26 cellular contexts compared by ENCODE assay signal in genomic region chr14:105917933-105918436, GRCh38.
DNase-seq lines count a peak whose midpoint lies in the region; ATAC-seq and TF ChIP-seq lines count a peak whose summit lies in the region.
"Had no signal": no experiment of that assay in that cellular context is flagged by ENCODE, and none has a peak within 500 bp of the region (broad histone marks: within the 10 kb centered on the region; RNA-seq: fewer than 3 reads in every experiment).

No MANE protein-coding gene starts in this region.

- ATAC-seq in Right ventricle myocardium inferior, result no peak
- ATAC-seq in activated B cell treated with CpG ODN at 0.5 μM for 24 hours (ENCODE audit: low read depth), result no peak
- ATAC-seq in lower lobe of right lung, result no peak
- ATAC-seq in aorta (ENCODE audit: low FRiP score), result no peak
- no peak for ATAC-seq in HG03520 (IDR thresholded peaks at IDR 0.05; ENCODE audit: unreplicated experiment)
- ATAC-seq: A549 had no signal

- H3K4me1 Mint-ChIP-seq in activated B cell treated with CpG ODN at 0.5 μM for 24 hours, result peaks cover 35% of the 10 kb centered on the region
- H3K4me1 Mint-ChIP-seq: CD8-positive, alpha-beta memory T cell; neural crest cell had no signal

- TF ChIP-seq CTCF in right atrium auricular region (IDR thresholded peaks at IDR 0.05), result no peak
- no peak for TF ChIP-seq CTCF in activated B cell treated with CpG ODN at 0.5 μM for 24 hours (IDR thresholded peaks at IDR 0.05)
- TF ChIP-seq CTCF in lower lobe of right lung (IDR thresholded peaks at IDR 0.05), result no peak

- H3K27me3 ChIP-seq in right atrium auricular region, result no peaks in the 10 kb centered on the region
- H3K27me3 ChIP-seq in lower lobe of right lung (ENCODE audit: low read depth), result no peaks in the 10 kb centered on the region
- H3K27me3 ChIP-seq in aorta (ENCODE audit: control insufficient read depth in 1 of 2, insufficient read depth in 2 of 2, low read length in 1 of 2), result no peaks in the 10 kb centered on the region
- H3K27me3 ChIP-seq: sigmoid colon had no signal

- POLR2A ChIA-PET in activated B cell treated with CpG ODN at 0.5 μM for 24 hours (lab: Charles Lee), result interaction anchor here (1.0 to 4.2 kb wide), 3 partner anchors 9 to 56 kb away, joined by 3 to 61 read pairs (median 4); no protein-coding TSS in a partner anchor

- DNase-seq in Right ventricle myocardium inferior (ENCODE audit: missing footprints), result peak; percentile 55
- DNase-seq in right atrium auricular region (ENCODE audit: low spot score), result no peak
- no peak for DNase-seq in activated B cell treated with CpG ODN at 0.5 μM for 24 hours
- DNase-seq in lower lobe of right lung, result peak; percentile 32
- DNase-seq in aorta, result peak; percentile 12 to 64
- no peak for DNase-seq in NCI-H2227 (lab: John Stamatoyannopoulos, UW; ENCODE audit: unreplicated experiment)
- no peak for DNase-seq in stimulated activated CD4-positive, alpha-beta T cell treated with anti-CD3 and anti-CD28 coated beads, Interleukin-15, amount 100 ng/mL, for 24 hours
- DNase-seq: activated naive CD4-positive, alpha-beta T cell treated with anti-CD3 and anti-CD28 coated beads for 36 hours; activated T-cell treated with anti-CD3 and anti-CD28 coated beads, Interleukin-2, amount 50 U/mL, for 24 hours; amniotic stem cell; CD8-positive, alpha-beta memory T cell; glutamatergic neuron; Karpas-422; NCI-H1417 treated with DMSO at 0.1 percent for 48 hours; NCI-H2081 treated with DMSO at 0.1 percent for 48 hours; NCI-H345; NCI-H748 treated with DMSO at 0.1 percent for 48 hours had no signal

- intact Hi-C loops in Right ventricle myocardium inferior (cut with DNase I), result no loop called here
- intact Hi-C loops in activated B cell treated with CpG ODN at 0.5 μM for 24 hours (cut with micrococcal nuclease), result loop anchor here (2.0 kb wide), 1 partner anchor 55 kb away; no protein-coding TSS in a partner anchor
- intact Hi-C loops in lower lobe of right lung (cut with DNase I), result no loop called here
- intact Hi-C loops in aorta (cut with DNase I), result no loop called here

- H3K4me3 ChIP-seq in right atrium auricular region (no peak overlapping the region), lower lobe of right lung (no peak overlapping the region), aorta (ENCODE audit: low read length in 2 of 2) (no peak overlapping the region)
- H3K4me3 ChIP-seq: A549, lung, sigmoid colon, SK-N-MC had no signal

- no peaks in the 10 kb centered on the region for H3K27me3 Mint-ChIP-seq in activated B cell treated with CpG ODN at 0.5 μM for 24 hours
- H3K27me3 Mint-ChIP-seq: stimulated activated naive CD8-positive, alpha-beta T cell treated with anti-CD3 and anti-CD28 coated beads, Interleukin-15, Interleukin-2, amounts not matched to agents 100 ng/mL and 50 ng/mL, for 24 hours had no signal

- H3K9me3 Mint-ChIP-seq in activated B cell treated with CpG ODN at 0.5 μM for 24 hours, result no peaks in the 10 kb centered on the region
- H3K9me3 Mint-ChIP-seq: T-helper 1 cell treated with Interleukin-12 subunit alpha and Interleukin-12 subunit beta and Interleukin-4 antibody, amounts not matched to agents 30 μg/mL and 1 μg/mL, for 36 hours had no signal

- no peaks in the 10 kb centered on the region for H3K4me1 ChIP-seq in right atrium auricular region
- no peaks in the 10 kb centered on the region for H3K4me1 ChIP-seq in lower lobe of right lung
- no peaks in the 10 kb centered on the region for H3K4me1 ChIP-seq in aorta (ENCODE audit: control insufficient read depth in 1 of 2, insufficient read depth in 2 of 2, low read length in 2 of 2)
- H3K4me1 ChIP-seq: A549, sigmoid colon had no signal

- no peaks in the 10 kb centered on the region for H3K36me3 ChIP-seq in right atrium auricular region
- no peaks in the 10 kb centered on the region for H3K36me3 ChIP-seq in lower lobe of right lung
- H3K36me3 ChIP-seq in aorta (ENCODE audit: control insufficient read depth in 1 of 2, insufficient read depth in 2 of 2, low read length in 1 of 2), result no peaks in the 10 kb centered on the region
- H3K36me3 ChIP-seq: sigmoid colon had no signal

- 88 to 90% methylated on average over 10 of the region's 10 CpGs for WGBS in aorta, 2 donors

- peaks cover 0 to 19% of the 10 kb centered on the region in 2 donors for H3K9me3 ChIP-seq in right atrium auricular region
- H3K9me3 ChIP-seq in lower lobe of right lung, result peaks cover 6% of the 10 kb centered on the region
- H3K9me3 ChIP-seq in aorta (ENCODE audit: control insufficient read depth, low read length), result peaks cover 5% of the 10 kb centered on the region
- H3K9me3 ChIP-seq: A549, sigmoid colon had no signal

- peak overlapping the region; percentile 82 for H3K27ac Mint-ChIP-seq in activated B cell treated with CpG ODN at 0.5 μM for 24 hours
- H3K27ac Mint-ChIP-seq: activated naive CD4-positive, alpha-beta T cell treated with anti-CD3 and anti-CD28 coated beads for 36 hours; activated T-cell treated with anti-CD3 and anti-CD28 coated beads, Interleukin-2, amount 50 U/mL, for 24 hours; stimulated activated naive CD8-positive, alpha-beta T cell treated with anti-CD3 and anti-CD28 coated beads, Interleukin-15, Interleukin-2, amounts not matched to agents 100 ng/mL and 50 ng/mL, for 24 hours; T-helper 1 cell treated with Interleukin-12 subunit alpha and Interleukin-12 subunit beta and Interleukin-4 antibody, amounts not matched to agents 30 μg/mL and 1 μg/mL, for 36 hours had no signal

- peaks cover 47% of the 10 kb centered on the region for H3K36me3 Mint-ChIP-seq in activated B cell treated with CpG ODN at 0.5 μM for 24 hours (ENCODE audit: low read depth)
- H3K36me3 Mint-ChIP-seq: CD8-positive, alpha-beta memory T cell had no signal

- H3K27ac ChIP-seq in right atrium auricular region, result no peak overlapping the region
- no peak overlapping the region for H3K27ac ChIP-seq in lower lobe of right lung
- H3K27ac ChIP-seq in aorta (ENCODE audit: low read depth in 1 of 2, low read length in 2 of 2), result no peak overlapping the region
- H3K27ac ChIP-seq: A549, epithelial cell of prostate, sigmoid colon, SK-N-MC had no signal

- H3K4me3 Mint-ChIP-seq in activated B cell treated with CpG ODN at 0.5 μM for 24 hours, result peak overlapping the region; percentile 77
- H3K4me3 Mint-ChIP-seq: activated naive CD4-positive, alpha-beta T cell treated with anti-CD3 and anti-CD28 coated beads for 36 hours; activated T-cell treated with anti-CD3 and anti-CD28 coated beads, Interleukin-2, amount 50 U/mL, for 24 hours; CD8-positive, alpha-beta memory T cell; neural crest cell; stimulated activated naive CD8-positive, alpha-beta T cell treated with anti-CD3 and anti-CD28 coated beads, Interleukin-15, Interleukin-2, amounts not matched to agents 100 ng/mL and 50 ng/mL, for 24 hours; T-helper 1 cell treated with Interleukin-12 subunit alpha and Interleukin-12 subunit beta and Interleukin-4 antibody, amounts not matched to agents 30 μg/mL and 1 μg/mL, for 36 hours had no signal

- CTCF ChIA-PET in activated B cell treated with CpG ODN at 0.5 μM for 24 hours (lab: Charles Lee), result no interaction called here

Comparison
In these comparisons a context has a peak if more than half of its experiments do, and no peak if none do; other contexts are left out.
1. DNase-seq: peak in Right ventricle myocardium inferior (single experiment), lower lobe of right lung (single experiment) and aorta (2 of 2); none in right atrium auricular region (single experiment), activated B cell treated with CpG ODN at 0.5 μM for 24 hours (single experiment), NCI-H2227 (single experiment) and stimulated activated CD4-positive, alpha-beta T cell treated with anti-CD3 and anti-CD28 coated beads, Interleukin-15, amount 100 ng/mL, for 24 hours (single experiment).